Comparison of ENCODE assay signal across 15 cellular contexts in genomic region chr1:181181792-181182585, GRCh38.
A peak's percentile ranks its signal among the peaks of the same experiment; 100 is the strongest.
DNase-seq lines count a peak whose midpoint lies in the region; ATAC-seq and TF ChIP-seq lines count a peak whose summit lies in the region.
"Had no signal": no experiment of that assay in that cellular context is flagged by ENCODE, and none has a peak within 500 bp of the region (broad histone marks: within the 10 kb centered on the region; RNA-seq: fewer than 3 reads in every experiment).

No MANE protein-coding gene starts in this region.

- POLR2A ChIA-PET in T-cell (lab: Charles Lee): interaction anchor here in 1 of 2 donors (0.7 kb wide), 1 partner anchor 95 kb away, joined by 10 read pairs; no protein-coding TSS in a partner anchor

- no peak for TF ChIP-seq CTCF in GM10266 (IDR thresholded peaks at IDR 0.05; ENCODE audit: control insufficient read depth, insufficient read depth, low read depth, missing control alignments)

- peaks cover 15% of the 10 kb centered on the region for H3K4me1 Mint-ChIP-seq in activated T-cell treated with anti-CD3 and anti-CD28 coated beads, Interleukin-2, amount 50 U/mL, for 24 hours (ENCODE audit: low read depth)
- H3K4me1 Mint-ChIP-seq in T-cell: peaks cover 13 to 16% (median 15%) of the 10 kb centered on the region in 3 donors

- no peak overlapping the region for H3K27ac Mint-ChIP-seq in activated T-cell treated with anti-CD3 and anti-CD28 coated beads, Interleukin-2, amount 50 U/mL, for 24 hours
- no peak overlapping the region for H3K27ac Mint-ChIP-seq in T-cell
- H3K27ac Mint-ChIP-seq: IgD-negative memory B cell had no signal

- no peak for ATAC-seq in T-cell (replicated peaks in 1 of 4)
- ATAC-seq: Right ventricle myocardium inferior had no signal

- peak; percentile 23 for DNase-seq in activated T-cell treated with anti-CD3 and anti-CD28 coated beads, Interleukin-2, amount 50 U/mL, for 24 hours
- no peak for DNase-seq in activated T-cell treated with anti-CD3 and anti-CD28 coated beads, Interleukin-2, amount 50 U/mL, for 1 hour
- DNase-seq in activated CD8-positive, alpha-beta memory T cell treated with anti-CD3 and anti-CD28 coated beads, Interleukin-2, amount 50 U/mL, for 48 hours: peak; percentile 43
- peak; percentile 32 for DNase-seq in left kidney (ENCODE audit: low read depth, low spot score)
- no peak for DNase-seq in GM10266 (ENCODE audit: extremely low spot score)
- no peak for DNase-seq in T-cell
- DNase-seq in SKM-1 (lab: John Stamatoyannopoulos, UW; ENCODE audit: unreplicated experiment): no peak
- DNase-seq: DMS 273 treated with DMSO at 0.1 percent for 48 hours, HCEC 1CT, NCI-H1436 treated with DMSO at 0.1 percent for 48 hours, NCI-H2029 treated with DMSO at 0.1 percent for 48 hours, NCI-H510A treated with DMSO at 0.1 percent for 48 hours, Peyer's patch had no signal

- H3K9me3 Mint-ChIP-seq in activated T-cell treated with anti-CD3 and anti-CD28 coated beads, Interleukin-2, amount 50 U/mL, for 24 hours: no peaks in the 10 kb centered on the region
- H3K9me3 Mint-ChIP-seq in T-cell: no peaks in the 10 kb centered on the region

- H3K4me3 Mint-ChIP-seq in activated T-cell treated with anti-CD3 and anti-CD28 coated beads, Interleukin-2, amount 50 U/mL, for 24 hours: no peak overlapping the region
- H3K4me3 Mint-ChIP-seq in T-cell: no peak overlapping the region
- H3K4me3 Mint-ChIP-seq: IgD-negative memory B cell had no signal

- CTCF ChIA-PET in T-cell (lab: Charles Lee): no interaction called here

- H3K36me3 Mint-ChIP-seq in activated T-cell treated with anti-CD3 and anti-CD28 coated beads, Interleukin-2, amount 50 U/mL, for 24 hours (ENCODE audit: low read depth): no peaks in the 10 kb centered on the region
- no peaks in the 10 kb centered on the region for H3K36me3 Mint-ChIP-seq in T-cell
- H3K36me3 Mint-ChIP-seq: IgD-negative memory B cell had no signal

- peaks cover 3% of the 10 kb centered on the region for H3K27me3 Mint-ChIP-seq in activated T-cell treated with anti-CD3 and anti-CD28 coated beads, Interleukin-2, amount 50 U/mL, for 24 hours
- H3K27me3 Mint-ChIP-seq in T-cell: peaks cover 11 to 15% of the 10 kb centered on the region in 2 donors

Comparison
In these comparisons a context has a peak if more than half of its experiments do, and no peak if none do; other contexts are left out.
1. DNase-seq: peak in activated T-cell treated with anti-CD3 and anti-CD28 coated beads, Interleukin-2, amount 50 U/mL, for 24 hours (single experiment), activated CD8-positive, alpha-beta memory T cell treated with anti-CD3 and anti-CD28 coated beads, Interleukin-2, amount 50 U/mL, for 48 hours (single experiment) and left kidney (single experiment); none in activated T-cell treated with anti-CD3 and anti-CD28 coated beads, Interleukin-2, amount 50 U/mL, for 1 hour (single experiment), GM10266 (single experiment), T-cell (0 of 34) and SKM-1 (single experiment).